ENCODE assay signal across 20 cellular contexts in the genomic region with DNA sequence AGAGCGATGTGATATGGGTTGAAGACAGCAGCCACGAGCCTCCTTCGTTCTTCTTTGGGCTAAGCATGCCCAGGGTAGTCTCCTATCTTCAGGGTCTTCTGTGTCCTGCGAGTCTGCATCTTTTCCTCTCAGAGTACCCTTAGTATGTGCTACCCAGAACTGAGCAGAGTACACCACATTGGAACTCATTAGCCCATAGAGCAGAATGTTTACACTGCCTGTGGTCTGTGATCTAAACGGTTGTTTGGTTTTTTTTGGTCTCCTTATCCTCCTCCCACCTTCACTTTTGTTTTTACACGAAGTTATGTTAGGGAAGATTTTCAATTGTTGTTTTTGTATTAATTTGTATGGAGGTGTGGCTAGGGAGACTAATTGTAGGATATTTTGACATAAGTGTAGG.
DNase-seq lines count a peak whose midpoint lies in the region; ATAC-seq, FAIRE-seq and TF ChIP-seq lines count a peak whose summit lies in the region.
"Had no signal": no experiment of that assay in that cellular context is flagged by ENCODE, and none has a peak within 500 bp of the region (broad histone marks: within the 10 kb centered on the region; RNA-seq: fewer than 3 reads in every experiment).

No MANE protein-coding gene starts in this region.

- H2AFZ ChIP-seq in GM12878 (ENCODE audit: control insufficient read depth, low read depth, low read length) (no peak overlapping the region), OCI-LY7 (ENCODE audit: low read length) (no peak overlapping the region)

- TF ChIP-seq EP300 in GM12878 (IDR thresholded peaks at IDR 0.05; ENCODE audit: borderline replicate concordance in 1 of 2, control insufficient read depth in 1 of 2, low read depth in 2 of 2, low read length in 2 of 2): no peak

- H3K79me2 ChIP-seq in GM12878 (ENCODE audit: control insufficient read depth, insufficient read depth, low read length): no peaks in the 10 kb centered on the region
- H3K79me2 ChIP-seq in OCI-LY7 (ENCODE audit: insufficient read depth, low read depth, low read length): no peaks in the 10 kb centered on the region

- intact Hi-C loops in GM12878 (cut with micrococcal nuclease; ENCODE audit: unreplicated experiment): no loop called here
- intact Hi-C loops in OCI-LY7 (cut with micrococcal nuclease; ENCODE audit: unreplicated experiment): no loop called here

- in situ Hi-C loops in GM12878 (cut with MboI): no loop called here

- H3K27ac ChIP-seq in KOPT-K1 (ENCODE audit: low read depth, low read length, poor library complexity, severe bottlenecking): peak overlapping the region; percentile 50
- H3K27ac ChIP-seq in GM12878 (ENCODE audit: control insufficient read depth, insufficient read depth): no peak overlapping the region
- H3K27ac ChIP-seq in OCI-LY7 (ENCODE audit: low read depth, low read length, poor library complexity, severe bottlenecking): no peak overlapping the region

- peak; percentile 8 for DNase-seq in Daoy (ENCODE audit: low read depth)
- no peak for DNase-seq in GM12878 (ENCODE audit: low read depth, low spot score)
- no peak for DNase-seq in stimulated activated CD4-positive, alpha-beta T cell treated with anti-CD3 and anti-CD28 coated beads, Interleukin-2, amount 100 ng/mL, for 48 hours
- DNase-seq in OCI-LY7 (ENCODE audit: low spot score): no peak
- no peak for DNase-seq in amygdala (lab: John Stamatoyannopoulos, UW)
- DNase-seq: activated B cell treated with CpG ODN at 0.5 μM for 24 hours; activated CD4-positive, alpha-beta memory T cell treated with anti-CD3 and anti-CD28 coated beads, Interleukin-2, amount 10 ng/mL, durations not matched to agents 7 days and 5 days; activated naive CD8-positive, alpha-beta T cell treated with anti-CD3 and anti-CD28 coated beads, Interleukin-2, amount 10 ng/mL, durations not matched to agents 7 days and 5 days; activated T-cell treated with anti-CD3 and anti-CD28 coated beads, Interleukin-2, amount 50 U/mL, for 48 hours; CD4-positive, alpha-beta memory T cell; cortex of kidney; islet precursor cell; mammary epithelial cell; MG63; NCI-H146; NCI-H2171 treated with DMSO at 0.1 percent for 48 hours had no signal

- H3K4me3 ChIP-seq in GM12878 (no peak overlapping the region), OCI-LY7 (ENCODE audit: low read depth, low read length, poor library complexity, severe bottlenecking) (no peak overlapping the region)
- H3K4me3 ChIP-seq: MG63 had no signal

- ATAC-seq in GM21786 (IDR thresholded peaks at IDR 0.05; ENCODE audit: unreplicated experiment) (peak; percentile 63), GM12878 (peak; percentile 71), GM19035 (IDR thresholded peaks at IDR 0.05; ENCODE audit: unreplicated experiment) (no peak)

- H4K20me1 ChIP-seq in GM12878 (ENCODE audit: control insufficient read depth, insufficient read depth) (no peaks in the 10 kb centered on the region), OCI-LY7 (ENCODE audit: insufficient read depth, low read length) (no peaks in the 10 kb centered on the region)

- POLR2A ChIA-PET in GM12878 (lab: Charles Lee) (no interaction called here), OCI-LY7 (lab: Charles Lee) (interaction anchor here (0.6 to 1.5 kb wide), 6 partner anchors 8 to 113 kb away, joined by 3 to 6 read pairs (median 4); no protein-coding TSS in a partner anchor)

- no peak for TF ChIP-seq RAD21 in GM12878 (IDR thresholded peaks at IDR 0.05; ENCODE audit: insufficient read depth, low read depth, low read length)

- BruUV-seq in GM12878 (replicated peaks; lab: Mats Ljungman, UMichigan) (no TSS peak), OCI-LY7 (replicated peaks; lab: Mats Ljungman, UMichigan) (no TSS peak)

- H3K27me3 ChIP-seq in GM12878 (replicated peaks in 1 of 2; ENCODE audit: control insufficient read depth in 2 of 2, insufficient read depth in 2 of 2, low read length in 1 of 2): no peaks in the 10 kb centered on the region
- H3K27me3 ChIP-seq: MG63 had no signal

- SMC1A ChIA-PET in GM12878 (lab: Charles Lee; ENCODE audit: uncharacterized antibody, unreplicated experiment): interaction anchor here (1.2 kb wide), 1 partner anchor 9 kb away, joined by 4 read pairs; no protein-coding TSS in a partner anchor

- H3K4me2 ChIP-seq in GM12878 (ENCODE audit: control insufficient read depth, insufficient read depth): no peak overlapping the region
- no peak overlapping the region for H3K4me2 ChIP-seq in OCI-LY7 (ENCODE audit: low read length)

- no peak overlapping the region for H3K9ac ChIP-seq in GM12878 (ENCODE audit: control insufficient read depth, insufficient read depth, low read length)

- CTCF ChIA-PET in GM12878 (lab: Yijun Ruan, JAX) (no interaction called here), OCI-LY7 (lab: Charles Lee; ENCODE audit: unreplicated experiment) (no interaction called here)

- RAD21 ChIA-PET in GM12878 (lab: Charles Lee; ENCODE audit: unreplicated experiment): no interaction called here

- WGBS in GM12878 (ENCODE audit: insufficient coverage, insufficient replicate concordance, low lambda C conversion rate, missing lambda C conversion rate): 62% methylated on average over 6 of the region's 6 CpGs

- H3K4me1 ChIP-seq in GM12878 (ENCODE audit: control insufficient read depth, insufficient read depth, low read length) (no peaks in the 10 kb centered on the region), OCI-LY7 (ENCODE audit: insufficient read depth, low read length, poor library complexity, severe bottlenecking) (no peaks in the 10 kb centered on the region)

- TF ChIP-seq POLR2A in GM12878 (IDR thresholded peaks at IDR 0.05; ENCODE audit: low read depth, low read length): no peak

- H3K9me2 ChIP-seq in OCI-LY7 (ENCODE audit: insufficient read depth, low read length): no peaks in the 10 kb centered on the region

- H3K9me3 ChIP-seq in KOPT-K1 (ENCODE audit: insufficient read depth, low read length, poor library complexity, severe bottlenecking): no peaks in the 10 kb centered on the region
- no peaks in the 10 kb centered on the region for H3K9me3 ChIP-seq in GM12878 (replicated peaks; ENCODE audit: control insufficient read depth, insufficient read depth, low read length)
- no peaks in the 10 kb centered on the region for H3K9me3 ChIP-seq in OCI-LY7 (ENCODE audit: low read length)
- H3K9me3 ChIP-seq: MG63 had no signal

- H3K36me3 ChIP-seq in KOPT-K1 (ENCODE audit: insufficient read depth, low read length): peaks cover 46% of the 10 kb centered on the region
- H3K36me3 ChIP-seq in GM12878 (ENCODE audit: control insufficient read depth in 2 of 2, insufficient read depth in 2 of 2, low read length in 1 of 2): no peaks in the 10 kb centered on the region
- no peaks in the 10 kb centered on the region for H3K36me3 ChIP-seq in OCI-LY7 (ENCODE audit: insufficient read depth, low read length)

- no peak for TF ChIP-seq CTCF in GM12878 (IDR thresholded peaks at IDR 0.05 in 2 of 3, conservative IDR thresholded peaks at IDR 0.05 in 1 of 3; ENCODE audit: control insufficient read depth in 2 of 3, extremely low read depth in 1 of 3, insufficient read depth in 1 of 3, low read depth in 3 of 3, low read length in 3 of 3)
- no peak for TF ChIP-seq CTCF in OCI-LY7 (conservative IDR thresholded peaks at IDR 0.05; ENCODE audit: low read length)

- FAIRE-seq in GM12878 (lab: Jason Lieb, UNC): no peak
- FAIRE-seq: GM19239 had no signal

TF ChIP-seq in GM12878, 131 proteins besides CTCF, POLR2A, EP300 and RAD21:
- TF ChIP-seq HDAC6 (IDR thresholded peaks at IDR 0.05; ENCODE audit: unreplicated experiment): no peak
- no peak for TF ChIP-seq MYB (IDR thresholded peaks at IDR 0.05; ENCODE audit: borderline replicate concordance, low read depth, low read length)
- TF ChIP-seq FOS (IDR thresholded peaks at IDR 0.05; ENCODE audit: borderline replicate concordance, extremely low read depth, insufficient read length): no peak
- no peak for TF ChIP-seq MLLT1 (IDR thresholded peaks at IDR 0.05)
- TF ChIP-seq NBN (IDR thresholded peaks at IDR 0.05): no peak
- no peak for TF ChIP-seq HCFC1 (IDR thresholded peaks at IDR 0.05; ENCODE audit: low read length)
- no peak for TF ChIP-seq ZBED1 (IDR thresholded peaks at IDR 0.05; ENCODE audit: borderline replicate concordance)
- no peak for TF ChIP-seq MEF2A (IDR thresholded peaks at IDR 0.05; ENCODE audit: insufficient read depth, low read depth, low read length)
- TF ChIP-seq, protein P1, sequence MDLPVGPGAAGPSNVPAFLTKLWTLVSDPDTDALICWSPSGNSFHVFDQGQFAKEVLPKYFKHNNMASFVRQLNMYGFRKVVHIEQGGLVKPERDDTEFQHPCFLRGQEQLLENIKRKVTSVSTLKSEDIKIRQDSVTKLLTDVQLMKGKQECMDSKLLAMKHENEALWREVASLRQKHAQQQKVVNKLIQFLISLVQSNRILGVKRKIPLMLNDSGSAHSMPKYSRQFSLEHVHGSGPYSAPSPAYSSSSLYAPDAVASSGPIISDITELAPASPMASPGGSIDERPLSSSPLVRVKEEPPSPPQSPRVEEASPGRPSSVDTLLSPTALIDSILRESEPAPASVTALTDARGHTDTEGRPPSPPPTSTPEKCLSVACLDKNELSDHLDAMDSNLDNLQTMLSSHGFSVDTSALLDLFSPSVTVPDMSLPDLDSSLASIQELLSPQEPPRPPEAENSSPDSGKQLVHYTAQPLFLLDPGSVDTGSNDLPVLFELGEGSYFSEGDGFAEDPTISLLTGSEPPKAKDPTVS (IDR thresholded peaks at IDR 0.05; ENCODE audit: low read depth, low read length): no peak
- no peak for TF ChIP-seq RUNX3 (IDR thresholded peaks at IDR 0.05; ENCODE audit: low read length)
- TF ChIP-seq BHLHE40 (IDR thresholded peaks at IDR 0.05; ENCODE audit: borderline replicate concordance in 1 of 2, low read depth in 2 of 2, low read length in 1 of 2): no peak
- no peak for TF ChIP-seq TBL1XR1 (IDR thresholded peaks at IDR 0.05; ENCODE audit: low read depth, low read length)
